1 cellular context compared by ENCODE assay signal in the genomic region with DNA sequence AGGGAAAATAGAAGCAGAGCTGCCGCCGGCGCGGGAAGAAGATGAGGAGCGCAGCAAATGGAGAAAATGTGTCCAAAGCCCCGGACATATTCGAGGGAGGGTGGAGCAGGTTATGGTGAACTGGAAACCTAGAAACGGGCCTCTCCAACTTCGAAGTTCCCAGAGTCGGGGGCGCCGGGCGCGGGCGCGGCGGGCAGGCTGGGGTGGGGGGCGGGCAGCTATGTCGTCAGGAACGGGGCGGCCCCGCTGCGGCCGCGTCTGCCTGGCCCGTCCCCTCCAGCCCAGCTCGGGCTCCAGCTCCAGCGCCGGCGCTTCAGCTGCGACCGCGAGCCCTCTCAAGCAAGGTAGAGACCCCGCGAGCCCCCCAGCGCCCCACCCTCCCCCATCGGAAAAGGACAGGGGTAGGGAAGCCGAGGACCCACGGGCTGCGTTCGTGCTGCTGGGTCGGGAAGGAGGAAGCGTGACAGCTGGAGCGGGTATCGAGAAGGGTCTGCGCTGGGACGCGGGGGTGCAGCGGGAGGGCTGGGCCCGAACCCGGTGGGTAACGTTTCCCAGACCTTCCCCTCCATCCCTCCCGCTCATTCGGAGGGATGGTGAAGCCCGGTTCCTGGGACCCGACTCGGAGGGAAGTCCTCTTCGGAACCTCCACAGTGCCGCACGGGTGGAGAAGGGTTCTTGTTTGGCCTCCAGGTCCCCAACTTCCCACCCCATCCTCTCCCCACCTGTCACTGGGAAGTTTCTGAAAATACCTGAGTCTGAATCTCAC.
TF ChIP-seq lines count a peak whose summit lies in the region.

No MANE protein-coding gene starts in this region.

TF ChIP-seq in GM12878, 131 proteins besides CTCF, POLR2A, EP300 and RAD21 (continues in another document):
- TF ChIP-seq, protein P1, sequence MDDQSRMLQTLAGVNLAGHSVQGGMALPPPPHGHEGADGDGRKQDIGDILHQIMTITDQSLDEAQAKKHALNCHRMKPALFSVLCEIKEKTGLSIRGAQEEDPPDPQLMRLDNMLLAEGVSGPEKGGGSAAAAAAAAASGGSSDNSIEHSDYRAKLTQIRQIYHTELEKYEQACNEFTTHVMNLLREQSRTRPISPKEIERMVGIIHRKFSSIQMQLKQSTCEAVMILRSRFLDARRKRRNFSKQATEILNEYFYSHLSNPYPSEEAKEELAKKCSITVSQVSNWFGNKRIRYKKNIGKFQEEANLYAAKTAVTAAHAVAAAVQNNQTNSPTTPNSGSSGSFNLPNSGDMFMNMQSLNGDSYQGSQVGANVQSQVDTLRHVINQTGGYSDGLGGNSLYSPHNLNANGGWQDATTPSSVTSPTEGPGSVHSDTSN (IDR thresholded peaks at IDR 0.05; ENCODE audit: insufficient replicate concordance, low read depth, low read length) = no peak
- no peak for TF ChIP-seq TBL1XR1 (IDR thresholded peaks at IDR 0.05; ENCODE audit: low read depth, low read length)
- TF ChIP-seq, protein P2, sequence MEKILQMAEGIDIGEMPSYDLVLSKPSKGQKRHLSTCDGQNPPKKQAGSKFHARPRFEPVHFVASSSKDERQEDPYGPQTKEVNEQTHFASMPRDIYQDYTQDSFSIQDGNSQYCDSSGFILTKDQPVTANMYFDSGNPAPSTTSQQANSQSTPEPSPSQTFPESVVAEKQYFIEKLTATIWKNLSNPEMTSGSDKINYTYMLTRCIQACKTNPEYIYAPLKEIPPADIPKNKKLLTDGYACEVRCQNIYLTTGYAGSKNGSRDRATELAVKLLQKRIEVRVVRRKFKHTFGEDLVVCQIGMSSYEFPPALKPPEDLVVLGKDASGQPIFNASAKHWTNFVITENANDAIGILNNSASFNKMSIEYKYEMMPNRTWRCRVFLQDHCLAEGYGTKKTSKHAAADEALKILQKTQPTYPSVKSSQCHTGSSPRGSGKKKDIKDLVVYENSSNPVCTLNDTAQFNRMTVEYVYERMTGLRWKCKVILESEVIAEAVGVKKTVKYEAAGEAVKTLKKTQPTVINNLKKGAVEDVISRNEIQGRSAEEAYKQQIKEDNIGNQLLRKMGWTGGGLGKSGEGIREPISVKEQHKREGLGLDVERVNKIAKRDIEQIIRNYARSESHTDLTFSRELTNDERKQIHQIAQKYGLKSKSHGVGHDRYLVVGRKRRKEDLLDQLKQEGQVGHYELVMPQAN (conservative IDR thresholded peaks at IDR 0.05) = no peak
- TF ChIP-seq, protein P3, sequence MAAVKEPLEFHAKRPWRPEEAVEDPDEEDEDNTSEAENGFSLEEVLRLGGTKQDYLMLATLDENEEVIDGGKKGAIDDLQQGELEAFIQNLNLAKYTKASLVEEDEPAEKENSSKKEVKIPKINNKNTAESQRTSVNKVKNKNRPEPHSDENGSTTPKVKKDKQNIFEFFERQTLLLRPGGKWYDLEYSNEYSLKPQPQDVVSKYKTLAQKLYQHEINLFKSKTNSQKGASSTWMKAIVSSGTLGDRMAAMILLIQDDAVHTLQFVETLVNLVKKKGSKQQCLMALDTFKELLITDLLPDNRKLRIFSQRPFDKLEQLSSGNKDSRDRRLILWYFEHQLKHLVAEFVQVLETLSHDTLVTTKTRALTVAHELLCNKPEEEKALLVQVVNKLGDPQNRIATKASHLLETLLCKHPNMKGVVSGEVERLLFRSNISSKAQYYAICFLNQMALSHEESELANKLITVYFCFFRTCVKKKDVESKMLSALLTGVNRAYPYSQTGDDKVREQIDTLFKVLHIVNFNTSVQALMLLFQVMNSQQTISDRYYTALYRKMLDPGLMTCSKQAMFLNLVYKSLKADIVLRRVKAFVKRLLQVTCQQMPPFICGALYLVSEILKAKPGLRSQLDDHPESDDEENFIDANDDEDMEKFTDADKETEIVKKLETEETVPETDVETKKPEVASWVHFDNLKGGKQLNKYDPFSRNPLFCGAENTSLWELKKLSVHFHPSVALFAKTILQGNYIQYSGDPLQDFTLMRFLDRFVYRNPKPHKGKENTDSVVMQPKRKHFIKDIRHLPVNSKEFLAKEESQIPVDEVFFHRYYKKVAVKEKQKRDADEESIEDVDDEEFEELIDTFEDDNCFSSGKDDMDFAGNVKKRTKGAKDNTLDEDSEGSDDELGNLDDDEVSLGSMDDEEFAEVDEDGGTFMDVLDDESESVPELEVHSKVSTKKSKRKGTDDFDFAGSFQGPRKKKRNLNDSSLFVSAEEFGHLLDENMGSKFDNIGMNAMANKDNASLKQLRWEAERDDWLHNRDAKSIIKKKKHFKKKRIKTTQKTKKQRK (IDR thresholded peaks at IDR 0.05; ENCODE audit: low read depth, low read length) = no peak
- no peak for TF ChIP-seq MXI1 (IDR thresholded peaks at IDR 0.05; ENCODE audit: low read depth, low read length)
- TF ChIP-seq NR2F1 (conservative IDR thresholded peaks at IDR 0.05) = no peak
- no peak for TF ChIP-seq RUNX3 (IDR thresholded peaks at IDR 0.05; ENCODE audit: low read length)
- no peak for TF ChIP-seq CBX3 (IDR thresholded peaks at IDR 0.05; ENCODE audit: borderline replicate concordance, low read depth)
- TF ChIP-seq, protein P4, sequence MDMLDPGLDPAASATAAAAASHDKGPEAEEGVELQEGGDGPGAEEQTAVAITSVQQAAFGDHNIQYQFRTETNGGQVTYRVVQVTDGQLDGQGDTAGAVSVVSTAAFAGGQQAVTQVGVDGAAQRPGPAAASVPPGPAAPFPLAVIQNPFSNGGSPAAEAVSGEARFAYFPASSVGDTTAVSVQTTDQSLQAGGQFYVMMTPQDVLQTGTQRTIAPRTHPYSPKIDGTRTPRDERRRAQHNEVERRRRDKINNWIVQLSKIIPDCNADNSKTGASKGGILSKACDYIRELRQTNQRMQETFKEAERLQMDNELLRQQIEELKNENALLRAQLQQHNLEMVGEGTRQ (IDR thresholded peaks at IDR 0.05; ENCODE audit: borderline replicate concordance, low read depth, low read length) = no peak
- TF ChIP-seq ZNF207 (IDR thresholded peaks at IDR 0.05; ENCODE audit: borderline replicate concordance) = no peak
- TF ChIP-seq BRCA1 (IDR thresholded peaks at IDR 0.05; ENCODE audit: low read depth, low read length) = no peak
- TF ChIP-seq, protein P5, sequence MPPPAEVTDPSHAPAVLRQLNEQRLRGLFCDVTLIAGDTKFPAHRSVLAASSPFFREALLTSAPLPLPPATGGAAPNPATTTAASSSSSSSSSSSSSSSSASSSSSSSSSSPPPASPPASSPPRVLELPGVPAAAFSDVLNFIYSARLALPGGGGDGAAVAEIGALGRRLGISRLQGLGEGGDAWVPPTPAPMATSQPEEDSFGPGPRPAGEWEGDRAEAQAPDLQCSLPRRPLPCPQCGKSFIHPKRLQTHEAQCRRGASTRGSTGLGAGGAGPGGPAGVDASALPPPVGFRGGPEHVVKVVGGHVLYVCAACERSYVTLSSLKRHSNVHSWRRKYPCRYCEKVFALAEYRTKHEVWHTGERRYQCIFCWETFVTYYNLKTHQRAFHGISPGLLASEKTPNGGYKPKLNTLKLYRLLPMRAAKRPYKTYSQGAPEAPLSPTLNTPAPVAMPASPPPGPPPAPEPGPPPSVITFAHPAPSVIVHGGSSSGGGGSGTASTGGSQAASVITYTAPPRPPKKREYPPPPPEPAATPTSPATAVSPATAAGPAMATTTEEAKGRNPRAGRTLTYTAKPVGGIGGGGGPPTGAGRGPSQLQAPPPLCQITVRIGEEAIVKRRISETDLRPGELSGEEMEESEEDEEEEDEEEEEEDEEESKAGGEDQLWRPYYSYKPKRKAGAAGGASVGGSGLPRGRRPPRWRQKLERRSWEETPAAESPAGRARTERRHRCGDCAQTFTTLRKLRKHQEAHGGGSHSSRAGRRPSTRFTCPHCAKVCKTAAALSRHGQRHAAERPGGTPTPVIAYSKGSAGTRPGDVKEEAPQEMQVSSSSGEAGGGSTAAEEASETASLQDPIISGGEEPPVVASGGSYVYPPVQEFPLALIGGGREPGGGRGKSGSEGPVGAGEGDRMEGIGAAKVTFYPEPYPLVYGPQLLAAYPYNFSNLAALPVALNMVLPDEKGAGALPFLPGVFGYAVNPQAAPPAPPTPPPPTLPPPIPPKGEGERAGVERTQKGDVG (CRISPR knock-in tag; IDR thresholded peaks at IDR 0.05) = no peak
- peak in 1 of 2 experiments; percentile 23; a peak in 1 of 4 replicates for TF ChIP-seq SRF (IDR thresholded peaks at IDR 0.05; ENCODE audit: low read depth in 2 of 2, low read length in 2 of 2)
- no peak for TF ChIP-seq LARP7 (IDR thresholded peaks at IDR 0.05)
- no peak for TF ChIP-seq ZBED1 (IDR thresholded peaks at IDR 0.05; ENCODE audit: borderline replicate concordance)
- 0 out of 2 replicates have a peak, but pooled peaks have one; percentile 12 for TF ChIP-seq YY1 (IDR thresholded peaks at IDR 0.05; ENCODE audit: low read depth, low read length)
- TF ChIP-seq CREB1 (IDR thresholded peaks at IDR 0.05; ENCODE audit: low read depth) = peak; percentile 18; the same call in 1 of the 2 replicates
- TF ChIP-seq, protein P6, sequence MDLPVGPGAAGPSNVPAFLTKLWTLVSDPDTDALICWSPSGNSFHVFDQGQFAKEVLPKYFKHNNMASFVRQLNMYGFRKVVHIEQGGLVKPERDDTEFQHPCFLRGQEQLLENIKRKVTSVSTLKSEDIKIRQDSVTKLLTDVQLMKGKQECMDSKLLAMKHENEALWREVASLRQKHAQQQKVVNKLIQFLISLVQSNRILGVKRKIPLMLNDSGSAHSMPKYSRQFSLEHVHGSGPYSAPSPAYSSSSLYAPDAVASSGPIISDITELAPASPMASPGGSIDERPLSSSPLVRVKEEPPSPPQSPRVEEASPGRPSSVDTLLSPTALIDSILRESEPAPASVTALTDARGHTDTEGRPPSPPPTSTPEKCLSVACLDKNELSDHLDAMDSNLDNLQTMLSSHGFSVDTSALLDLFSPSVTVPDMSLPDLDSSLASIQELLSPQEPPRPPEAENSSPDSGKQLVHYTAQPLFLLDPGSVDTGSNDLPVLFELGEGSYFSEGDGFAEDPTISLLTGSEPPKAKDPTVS (IDR thresholded peaks at IDR 0.05; ENCODE audit: low read depth, low read length) = no peak
- TF ChIP-seq, protein P7, sequence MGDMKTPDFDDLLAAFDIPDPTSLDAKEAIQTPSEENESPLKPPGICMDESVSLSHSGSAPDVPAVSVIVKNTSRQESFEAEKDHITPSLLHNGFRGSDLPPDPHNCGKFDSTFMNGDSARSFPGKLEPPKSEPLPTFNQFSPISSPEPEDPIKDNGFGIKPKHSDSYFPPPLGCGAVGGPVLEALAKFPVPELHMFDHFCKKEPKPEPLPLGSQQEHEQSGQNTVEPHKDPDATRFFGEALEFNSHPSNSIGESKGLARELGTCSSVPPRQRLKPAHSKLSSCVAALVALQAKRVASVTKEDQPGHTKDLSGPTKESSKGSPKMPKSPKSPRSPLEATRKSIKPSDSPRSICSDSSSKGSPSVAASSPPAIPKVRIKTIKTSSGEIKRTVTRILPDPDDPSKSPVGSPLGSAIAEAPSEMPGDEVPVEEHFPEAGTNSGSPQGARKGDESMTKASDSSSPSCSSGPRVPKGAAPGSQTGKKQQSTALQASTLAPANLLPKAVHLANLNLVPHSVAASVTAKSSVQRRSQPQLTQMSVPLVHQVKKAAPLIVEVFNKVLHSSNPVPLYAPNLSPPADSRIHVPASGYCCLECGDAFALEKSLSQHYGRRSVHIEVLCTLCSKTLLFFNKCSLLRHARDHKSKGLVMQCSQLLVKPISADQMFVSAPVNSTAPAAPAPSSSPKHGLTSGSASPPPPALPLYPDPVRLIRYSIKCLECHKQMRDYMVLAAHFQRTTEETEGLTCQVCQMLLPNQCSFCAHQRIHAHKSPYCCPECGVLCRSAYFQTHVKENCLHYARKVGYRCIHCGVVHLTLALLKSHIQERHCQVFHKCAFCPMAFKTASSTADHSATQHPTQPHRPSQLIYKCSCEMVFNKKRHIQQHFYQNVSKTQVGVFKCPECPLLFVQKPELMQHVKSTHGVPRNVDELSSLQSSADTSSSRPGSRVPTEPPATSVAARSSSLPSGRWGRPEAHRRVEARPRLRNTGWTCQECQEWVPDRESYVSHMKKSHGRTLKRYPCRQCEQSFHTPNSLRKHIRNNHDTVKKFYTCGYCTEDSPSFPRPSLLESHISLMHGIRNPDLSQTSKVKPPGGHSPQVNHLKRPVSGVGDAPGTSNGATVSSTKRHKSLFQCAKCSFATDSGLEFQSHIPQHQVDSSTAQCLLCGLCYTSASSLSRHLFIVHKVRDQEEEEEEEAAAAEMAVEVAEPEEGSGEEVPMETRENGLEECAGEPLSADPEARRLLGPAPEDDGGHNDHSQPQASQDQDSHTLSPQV (IDR thresholded peaks at IDR 0.05) = no peak
- TF ChIP-seq ASH2L (IDR thresholded peaks at IDR 0.05; ENCODE audit: borderline replicate concordance, low read depth) = no peak
- TF ChIP-seq SIX5 (IDR thresholded peaks at IDR 0.05; ENCODE audit: low read depth, low read length, severe bottlenecking) = no peak
- no peak for TF ChIP-seq TARDBP (IDR thresholded peaks at IDR 0.05; ENCODE audit: borderline replicate concordance)
- no peak for TF ChIP-seq HCFC1 (IDR thresholded peaks at IDR 0.05; ENCODE audit: low read length)
- TF ChIP-seq KLF5 (IDR thresholded peaks at IDR 0.05; ENCODE audit: partially characterized antibody) = no peak
- peak in 1 of 2 experiments; percentile 22; a peak in 1 of 3 replicates for TF ChIP-seq EGR1 (IDR thresholded peaks at IDR 0.05; ENCODE audit: borderline replicate concordance in 1 of 2, low read depth in 2 of 2, low read length in 2 of 2)
- TF ChIP-seq TCF12 (IDR thresholded peaks at IDR 0.05; ENCODE audit: low read depth, low read length) = 0 out of 2 replicates have a peak, but pooled peaks have one; percentile 4
- 0 out of 2 replicates have a peak, but pooled peaks have one; percentile 23 for TF ChIP-seq IKZF1 (conservative IDR thresholded peaks at IDR 0.05)
- TF ChIP-seq, protein P8, sequence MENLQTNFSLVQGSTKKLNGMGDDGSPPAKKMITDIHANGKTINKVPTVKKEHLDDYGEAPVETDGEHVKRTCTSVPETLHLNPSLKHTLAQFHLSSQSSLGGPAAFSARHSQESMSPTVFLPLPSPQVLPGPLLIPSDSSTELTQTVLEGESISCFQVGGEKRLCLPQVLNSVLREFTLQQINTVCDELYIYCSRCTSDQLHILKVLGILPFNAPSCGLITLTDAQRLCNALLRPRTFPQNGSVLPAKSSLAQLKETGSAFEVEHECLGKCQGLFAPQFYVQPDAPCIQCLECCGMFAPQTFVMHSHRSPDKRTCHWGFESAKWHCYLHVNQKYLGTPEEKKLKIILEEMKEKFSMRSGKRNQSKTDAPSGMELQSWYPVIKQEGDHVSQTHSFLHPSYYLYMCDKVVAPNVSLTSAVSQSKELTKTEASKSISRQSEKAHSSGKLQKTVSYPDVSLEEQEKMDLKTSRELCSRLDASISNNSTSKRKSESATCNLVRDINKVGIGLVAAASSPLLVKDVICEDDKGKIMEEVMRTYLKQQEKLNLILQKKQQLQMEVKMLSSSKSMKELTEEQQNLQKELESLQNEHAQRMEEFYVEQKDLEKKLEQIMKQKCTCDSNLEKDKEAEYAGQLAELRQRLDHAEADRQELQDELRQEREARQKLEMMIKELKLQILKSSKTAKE (IDR thresholded peaks at IDR 0.05; ENCODE audit: low read depth, poor library complexity, severe bottlenecking) = no peak
- TF ChIP-seq RELA (IDR thresholded peaks at IDR 0.05; ENCODE audit: borderline replicate concordance, partially characterized antibody) = no peak
- no peak for TF ChIP-seq PML (IDR thresholded peaks at IDR 0.05; ENCODE audit: low read length)
- TF ChIP-seq, protein P9, sequence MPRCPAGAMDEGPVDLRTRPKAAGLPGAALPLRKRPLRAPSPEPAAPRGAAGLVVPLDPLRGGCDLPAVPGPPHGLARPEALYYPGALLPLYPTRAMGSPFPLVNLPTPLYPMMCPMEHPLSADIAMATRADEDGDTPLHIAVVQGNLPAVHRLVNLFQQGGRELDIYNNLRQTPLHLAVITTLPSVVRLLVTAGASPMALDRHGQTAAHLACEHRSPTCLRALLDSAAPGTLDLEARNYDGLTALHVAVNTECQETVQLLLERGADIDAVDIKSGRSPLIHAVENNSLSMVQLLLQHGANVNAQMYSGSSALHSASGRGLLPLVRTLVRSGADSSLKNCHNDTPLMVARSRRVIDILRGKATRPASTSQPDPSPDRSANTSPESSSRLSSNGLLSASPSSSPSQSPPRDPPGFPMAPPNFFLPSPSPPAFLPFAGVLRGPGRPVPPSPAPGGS (IDR thresholded peaks at IDR 0.05; ENCODE audit: borderline replicate concordance, insufficient read depth, low read depth, low read length, poor library complexity, severe bottlenecking) = no peak
- TF ChIP-seq BCL11A (IDR thresholded peaks at IDR 0.05; ENCODE audit: low read depth, low read length) = no peak
- TF ChIP-seq SUZ12 (IDR thresholded peaks at IDR 0.05; ENCODE audit: unreplicated experiment) = no peak
- no peak for TF ChIP-seq ZNF622 (IDR thresholded peaks at IDR 0.05)
